Comparison of ENCODE assay signal across 8 cellular contexts in genomic region chr14:63852271-63852816, GRCh38. TPM values are rescaled to one million over a fixed set of nuclear protein-coding genes. Genes with fewer than 3 reads are reported as not detected.
DNase-seq lines count a peak whose midpoint lies in the region; ATAC-seq and TF ChIP-seq lines count a peak whose summit lies in the region.

No MANE protein-coding gene starts in this region.

- H3K27ac ChIP-seq in HUES6 (ENCODE audit: low read depth, low read length) = no peak overlapping the region
- H3K27ac ChIP-seq in iPS-18a (ENCODE audit: low read length) = no peak overlapping the region
- peak overlapping the region; percentile 89 to 98 (median 94) for H3K27ac ChIP-seq in stomach

- H3K4me1 ChIP-seq in HUES6 (ENCODE audit: control insufficient read depth, insufficient read depth, low read length) = peaks cover 10% of the 10 kb centered on the region
- peaks cover 10% of the 10 kb centered on the region for H3K4me1 ChIP-seq in iPS-18a (ENCODE audit: control insufficient read depth, low read depth, low read length)
- H3K4me1 ChIP-seq in stomach = peaks cover 20 to 37% (median 29%) of the 10 kb centered on the region in 4 donors

- H3K27me3 ChIP-seq in HUES6 (ENCODE audit: control insufficient read depth, insufficient read depth, low read length) = peaks cover 4% of the 10 kb centered on the region
- H3K27me3 ChIP-seq in iPS-18a (ENCODE audit: control insufficient read depth, insufficient read depth, low read length) = peaks cover 14% of the 10 kb centered on the region
- H3K27me3 ChIP-seq in stomach = peaks cover 0 to 18% (median 0%) of the 10 kb centered on the region in 3 donors

- CTCF ChIA-PET in activated CD8-positive, alpha-beta T cell treated with anti-CD3 and anti-CD28 coated beads, Interleukin-2, amount 10 ng/mL, durations not matched to agents 7 days and 5 days (lab: Charles Lee) = interaction anchor here (0.7 to 3.4 kb wide), 7 partner anchors 11 to 413 kb away, joined by 3 to 18 read pairs (median 3); no protein-coding TSS in a partner anchor
- CTCF ChIA-PET in HEK293T (lab: Yijun Ruan, JAX) = interaction anchor here (0.9 kb wide), 2 partner anchors 59 to 361 kb away, joined by 3 read pairs; no protein-coding TSS in a partner anchor

- no peaks in the 10 kb centered on the region for H3K9me3 ChIP-seq in HUES6 (ENCODE audit: control insufficient read depth, insufficient read depth, low read depth, low read length)
- H3K9me3 ChIP-seq in iPS-18a (ENCODE audit: control insufficient read depth, low read depth, low read length) = no peaks in the 10 kb centered on the region
- no peaks in the 10 kb centered on the region for H3K9me3 ChIP-seq in stomach

- H3K27me3 Mint-ChIP-seq in T-helper 1 cell treated with Interleukin-12 subunit alpha and Interleukin-12 subunit beta and Interleukin-4 antibody, amounts not matched to agents 30 μg/mL and 1 μg/mL, for 36 hours (ENCODE audit: low read depth) = peaks cover 3% of the 10 kb centered on the region
- H3K27me3 Mint-ChIP-seq in activated CD8-positive, alpha-beta T cell treated with anti-CD3 and anti-CD28 coated beads, Interleukin-2, amount 10 ng/mL, durations not matched to agents 7 days and 5 days (ENCODE audit: low read depth) = peaks cover 2% of the 10 kb centered on the region

- no peak for TF ChIP-seq CTCF in stomach (IDR thresholded peaks at IDR 0.05)

- H3K27ac Mint-ChIP-seq in T-helper 1 cell treated with Interleukin-12 subunit alpha and Interleukin-12 subunit beta and Interleukin-4 antibody, amounts not matched to agents 30 μg/mL and 1 μg/mL, for 36 hours = peak overlapping the region; percentile 59
- peak overlapping the region; percentile 83 for H3K27ac Mint-ChIP-seq in activated CD8-positive, alpha-beta T cell treated with anti-CD3 and anti-CD28 coated beads, Interleukin-2, amount 10 ng/mL, durations not matched to agents 7 days and 5 days

- H3K36me3 Mint-ChIP-seq in T-helper 1 cell treated with Interleukin-12 subunit alpha and Interleukin-12 subunit beta and Interleukin-4 antibody, amounts not matched to agents 30 μg/mL and 1 μg/mL, for 36 hours (ENCODE audit: low read depth) = peaks cover 10% of the 10 kb centered on the region
- H3K36me3 Mint-ChIP-seq in activated CD8-positive, alpha-beta T cell treated with anti-CD3 and anti-CD28 coated beads, Interleukin-2, amount 10 ng/mL, durations not matched to agents 7 days and 5 days (ENCODE audit: low read depth) = peaks cover 20% of the 10 kb centered on the region

- no peak for ATAC-seq in activated CD8-positive, alpha-beta T cell treated with anti-CD3 and anti-CD28 coated beads, Interleukin-2, amount 10 ng/mL, durations not matched to agents 7 days and 5 days

- TF ChIP-seq EP300 in stomach (IDR thresholded peaks at IDR 0.05) = no peak

- TF ChIP-seq POLR2A in stomach (IDR thresholded peaks at IDR 0.05) = no peak

- POLR2A ChIA-PET in activated CD8-positive, alpha-beta T cell treated with anti-CD3 and anti-CD28 coated beads, Interleukin-2, amount 10 ng/mL, durations not matched to agents 7 days and 5 days (lab: Charles Lee) = interaction anchor here (0.9 to 3.8 kb wide), 8 partner anchors 11 to 175 kb away, joined by 3 to 43 read pairs (median 4); no protein-coding TSS in a partner anchor
- POLR2A ChIA-PET in HEK293T (lab: Yijun Ruan, JAX) = interaction anchor here (0.6 kb wide), 1 partner anchor 351 kb away, joined by 3 read pairs; no protein-coding TSS in a partner anchor

- peaks cover 28% of the 10 kb centered on the region for H3K4me1 Mint-ChIP-seq in T-helper 1 cell treated with Interleukin-12 subunit alpha and Interleukin-12 subunit beta and Interleukin-4 antibody, amounts not matched to agents 30 μg/mL and 1 μg/mL, for 36 hours (ENCODE audit: low read depth)
- H3K4me1 Mint-ChIP-seq in activated CD8-positive, alpha-beta T cell treated with anti-CD3 and anti-CD28 coated beads, Interleukin-2, amount 10 ng/mL, durations not matched to agents 7 days and 5 days (ENCODE audit: low read depth) = peaks cover 38% of the 10 kb centered on the region

- 10 to 16% (median 13%) methylated on average over 18 of the region's 18 CpGs for WGBS in stomach, 5 donors

- DNase-seq in T-helper 1 cell (no peak), stomach (no peak), HEK293T (ENCODE audit: extremely low spot score) (no peak), posterior vena cava (ENCODE audit: low spot score) (no peak)
- no peak for DNase-seq in activated CD8-positive, alpha-beta T cell treated with anti-CD3 and anti-CD28 coated beads, Interleukin-2, amount 10 ng/mL, durations not matched to agents 7 days and 5 days

- no peaks in the 10 kb centered on the region for H3K9me3 Mint-ChIP-seq in T-helper 1 cell treated with Interleukin-12 subunit alpha and Interleukin-12 subunit beta and Interleukin-4 antibody, amounts not matched to agents 30 μg/mL and 1 μg/mL, for 36 hours
- no peaks in the 10 kb centered on the region for H3K9me3 Mint-ChIP-seq in activated CD8-positive, alpha-beta T cell treated with anti-CD3 and anti-CD28 coated beads, Interleukin-2, amount 10 ng/mL, durations not matched to agents 7 days and 5 days (ENCODE audit: insufficient read depth)

- H3K4me3 Mint-ChIP-seq in T-helper 1 cell treated with Interleukin-12 subunit alpha and Interleukin-12 subunit beta and Interleukin-4 antibody, amounts not matched to agents 30 μg/mL and 1 μg/mL, for 36 hours = peak overlapping the region; percentile 85
- peak overlapping the region; percentile 91 for H3K4me3 Mint-ChIP-seq in activated CD8-positive, alpha-beta T cell treated with anti-CD3 and anti-CD28 coated beads, Interleukin-2, amount 10 ng/mL, durations not matched to agents 7 days and 5 days

- H3K4me3 ChIP-seq in HUES6 (ENCODE audit: low read depth, low read length) (peak overlapping the region; percentile 79), iPS-18a (ENCODE audit: low read length) (peak overlapping the region; percentile 87), stomach (peak overlapping the region; percentile 76 to 95 (median 90))

- intact Hi-C loops in stomach (cut with DNase I; ENCODE audit: low total_unique reads) (no loop called here), posterior vena cava (cut with DNase I) (loop anchor here in 1 of 2 donors (5.0 kb wide), 1 partner anchor 40 kb away; no protein-coding TSS in a partner anchor)

- H3K36me3 ChIP-seq in HUES6 (ENCODE audit: control insufficient read depth, insufficient read depth, low read length) = no peaks in the 10 kb centered on the region
- no peaks in the 10 kb centered on the region for H3K36me3 ChIP-seq in iPS-18a (ENCODE audit: control insufficient read depth, low read depth, low read length)
- no peaks in the 10 kb centered on the region for H3K36me3 ChIP-seq in stomach

- peak overlapping the region; percentile 55 for H3K9ac ChIP-seq in HUES6 (ENCODE audit: low read length)
- H3K9ac ChIP-seq in iPS-18a (ENCODE audit: low read length) = peak overlapping the region; percentile 65

TF ChIP-seq in HEK293T, 16 proteins besides CTCF, POLR2A, EP300 and RAD21:
- TF ChIP-seq ELF4 (IDR thresholded peaks at IDR 0.05) = no peak
- no peak for TF ChIP-seq ARNT (IDR thresholded peaks at IDR 0.05)
- TF ChIP-seq TARDBP (IDR thresholded peaks at IDR 0.05) = no peak
- no peak for TF ChIP-seq SP1 (IDR thresholded peaks at IDR 0.05)
- TF ChIP-seq FOXA1 (IDR thresholded peaks at IDR 0.05) = no peak
- TF ChIP-seq LEF1 (IDR thresholded peaks at IDR 0.05; ENCODE audit: borderline replicate concordance) = no peak
- no peak for TF ChIP-seq BHLHE40 (IDR thresholded peaks at IDR 0.05; ENCODE audit: borderline replicate concordance)
- TF ChIP-seq CTBP1 (IDR thresholded peaks at IDR 0.05; ENCODE audit: borderline replicate concordance) = no peak
- no peak for TF ChIP-seq FOXK2 (IDR thresholded peaks at IDR 0.05)
- no peak for TF ChIP-seq ZNF384 (IDR thresholded peaks at IDR 0.05)
- TF ChIP-seq NFRKB (IDR thresholded peaks at IDR 0.05) = no peak
- TF ChIP-seq HDGF (IDR thresholded peaks at IDR 0.05; ENCODE audit: borderline replicate concordance) = no peak

RNA-seq across cellular contexts. Expression of gene SYNE2, which starts 0.5 kb away (rescaled TPM):
- 100 to 1,000 TPM; 198 to 206 TPM for total RNA-seq in activated CD8-positive, alpha-beta T cell treated with anti-CD3 and anti-CD28 coated beads, Interleukin-2, amount 10 ng/mL, durations not matched to agents 7 days and 5 days
- total RNA-seq in stomach (100 to 1,000 TPM; 101 to 280 (median 167) TPM), posterior vena cava (10 to 100 TPM; 63.4 to 83.9 TPM)
- 10 to 100 TPM; 14.4 to 38.5 (median 16.2) TPM for polyA plus RNA-seq in stomach

Comparison
In these comparisons a context has a peak if more than half of its experiments do, and no peak if none do; other contexts are left out.
1. H3K27ac ChIP-seq: peak in stomach (5 of 5); none in HUES6 (single experiment) and iPS-18a (single experiment).
2. Peak in every context shown above with its lines, with median percentiles within 50 percentile points of each other: H3K4me3 ChIP-seq.